Comparison of ENCODE assay signal across 8 cellular contexts in the genomic region with DNA sequence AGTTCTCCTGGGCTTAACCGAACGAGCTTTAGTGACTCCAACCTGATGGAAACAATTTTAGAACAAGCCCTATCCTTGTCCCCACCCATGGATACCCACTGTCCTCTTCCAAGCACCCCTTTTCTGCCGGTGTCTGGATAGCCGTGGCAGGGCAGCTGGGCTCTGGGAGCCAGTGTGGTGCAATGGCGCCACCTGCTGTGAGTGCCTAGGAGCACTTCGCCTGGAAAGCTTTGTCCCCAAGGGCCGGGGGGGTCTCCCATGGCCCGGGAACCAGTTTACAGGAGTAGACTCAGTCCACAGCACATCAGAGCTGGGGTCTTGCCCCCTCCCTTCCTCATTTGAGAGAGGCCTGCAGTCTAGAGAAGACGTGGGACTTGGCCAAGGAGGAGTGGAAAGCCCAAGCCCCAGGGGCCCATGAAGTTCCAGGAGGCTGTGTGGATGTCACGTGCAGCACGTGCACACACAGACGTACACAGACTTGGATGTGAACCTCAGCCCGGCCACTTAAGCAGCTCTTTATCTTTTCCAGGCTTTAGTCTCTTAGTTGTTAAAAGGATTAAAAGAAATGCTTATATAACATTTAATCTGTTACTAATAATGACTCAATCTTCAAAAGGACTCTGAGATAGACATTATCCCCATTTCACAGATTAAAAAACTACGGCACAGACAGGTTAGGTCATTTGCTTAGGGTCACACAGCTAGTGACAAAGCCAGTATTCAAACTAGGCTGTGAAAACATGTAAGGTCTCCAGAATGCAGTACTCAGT. TPM values are rescaled to one million over a fixed set of nuclear protein-coding genes. Genes with fewer than 3 reads are reported as not detected.
DNase-seq lines count a peak whose midpoint lies in the region; ATAC-seq and TF ChIP-seq lines count a peak whose summit lies in the region.

No MANE protein-coding gene starts in this region.

- TF ChIP-seq POLR2A in esophagus squamous epithelium (IDR thresholded peaks at IDR 0.05), result no peak

- H3K4me3 ChIP-seq in esophagus squamous epithelium (no peak overlapping the region), upper lobe of right lung (no peak overlapping the region)
- no peak overlapping the region for H3K4me3 ChIP-seq in naive thymus-derived CD4-positive, alpha-beta T cell (ENCODE audit: low read length)

- H3K27me3 Mint-ChIP-seq in naive thymus-derived CD4-positive, alpha-beta T cell, result peaks cover 0 to 8% (median 0%) of the 10 kb centered on the region in 5 donors

- peak overlapping the region in 5 of 9 donors; percentile 23 to 80 (median 40) for H3K27ac Mint-ChIP-seq in naive thymus-derived CD4-positive, alpha-beta T cell

- no peaks in the 10 kb centered on the region for H3K9me3 ChIP-seq in esophagus squamous epithelium
- no peaks in the 10 kb centered on the region for H3K9me3 ChIP-seq in naive thymus-derived CD4-positive, alpha-beta T cell (ENCODE audit: control insufficient read depth in 2 of 3, low read length in 3 of 3)
- no peaks in the 10 kb centered on the region for H3K9me3 ChIP-seq in upper lobe of right lung

- H3K27ac ChIP-seq in esophagus squamous epithelium (no peak overlapping the region), upper lobe of right lung (no peak overlapping the region)
- no peak overlapping the region for H3K27ac ChIP-seq in naive thymus-derived CD4-positive, alpha-beta T cell (ENCODE audit: low read depth, low read length)

- H3K27me3 ChIP-seq in esophagus squamous epithelium (no peaks in the 10 kb centered on the region), upper lobe of right lung (no peaks in the 10 kb centered on the region)
- H3K27me3 ChIP-seq in naive thymus-derived CD4-positive, alpha-beta T cell (ENCODE audit: control insufficient read depth in 2 of 2, insufficient read depth in 2 of 2, low read length in 2 of 2), result no peaks in the 10 kb centered on the region

- H3K36me3 ChIP-seq in esophagus squamous epithelium, result peaks cover 0 to 61% (median 0%) of the 10 kb centered on the region in 3 donors
- H3K36me3 ChIP-seq in naive thymus-derived CD4-positive, alpha-beta T cell (ENCODE audit: control insufficient read depth in 2 of 3, insufficient read depth in 3 of 3, low read length in 3 of 3), result peaks cover 0 to 54% (median 4%) of the 10 kb centered on the region in 3 experiments
- H3K36me3 ChIP-seq in upper lobe of right lung, result peaks cover 28% of the 10 kb centered on the region

- peaks cover 19 to 33% (median 27%) of the 10 kb centered on the region in 7 donors for H3K4me1 Mint-ChIP-seq in naive thymus-derived CD4-positive, alpha-beta T cell

- CTCF ChIA-PET in naive thymus-derived CD4-positive, alpha-beta T cell (lab: Charles Lee), result interaction anchor here (0.7 to 2.1 kb wide), 9 partner anchors 13 to 335 kb away, joined by 3 to 12 read pairs (median 3); no protein-coding TSS in a partner anchor

- H3K4me1 ChIP-seq in esophagus squamous epithelium, result peaks cover 0 to 20% (median 6%) of the 10 kb centered on the region in 3 donors
- no peaks in the 10 kb centered on the region for H3K4me1 ChIP-seq in naive thymus-derived CD4-positive, alpha-beta T cell (ENCODE audit: control insufficient read depth in 2 of 2, insufficient read depth in 2 of 2, low read length in 2 of 2)
- H3K4me1 ChIP-seq in upper lobe of right lung, result no peaks in the 10 kb centered on the region

- peak; percentile 16 for DNase-seq in activated CD4-positive, CD25-positive, alpha-beta regulatory T cell treated with anti-CD3 and anti-CD28 coated beads, Interleukin-2, amount 50 U/mL, for 16 hours (ENCODE audit: low read depth, low spot score)
- no peak for DNase-seq in activated CD4-positive, CD25-positive, alpha-beta regulatory T cell (lab: John Stamatoyannopoulos, UW)
- DNase-seq in NCI-H2227 (lab: John Stamatoyannopoulos, UW; ENCODE audit: unreplicated experiment) (peak; percentile 87), esophagus squamous epithelium (lab: John Stamatoyannopoulos, UW) (no peak), upper lobe of right lung (no peak)
- peak; percentile 79 for DNase-seq in activated CD8-positive, alpha-beta memory T cell treated with anti-CD3 and anti-CD28 coated beads, Interleukin-2, amount 50 U/mL, for 48 hours
- peak in 7 of 9 donors; percentile 30 to 57 (median 39) for DNase-seq in naive thymus-derived CD4-positive, alpha-beta T cell

- peak; percentile 50 to 82 (median 71) for TF ChIP-seq CTCF in esophagus squamous epithelium (IDR thresholded peaks at IDR 0.05)
- peak; percentile 64 for TF ChIP-seq CTCF in upper lobe of right lung (IDR thresholded peaks at IDR 0.05)

- ATAC-seq in naive thymus-derived CD4-positive, alpha-beta T cell, result peak; percentile 68
- ATAC-seq in upper lobe of right lung, result peak; percentile 66
- no peak for ATAC-seq in HG02642 (IDR thresholded peaks at IDR 0.05; ENCODE audit: poor library complexity, unreplicated experiment)

- POLR2A ChIA-PET in naive thymus-derived CD4-positive, alpha-beta T cell (lab: Charles Lee), result interaction anchor here (0.7 to 3.4 kb wide), 6 partner anchors 10 to 59 kb away, joined by 3 to 12 read pairs (median 4); no protein-coding TSS in a partner anchor

- H3K9me3 Mint-ChIP-seq in naive thymus-derived CD4-positive, alpha-beta T cell, result peaks cover 0 to 6% (median 0%) of the 10 kb centered on the region in 11 donors

- 19 to 32% methylated on average over 8 to 9 of the region's 14 CpGs for WGBS in esophagus squamous epithelium, 2 donors

- intact Hi-C loops in esophagus squamous epithelium (cut with DNase I) (loop anchor here (10.0 kb wide), 1 partner anchor 214 kb away; no protein-coding TSS in a partner anchor), upper lobe of right lung (cut with DNase I) (no loop called here)
- intact Hi-C loops in naive thymus-derived CD4-positive, alpha-beta T cell (cut with micrococcal nuclease), result loop anchor here (1.0 to 10.0 kb wide), 3 partner anchors 42 to 327 kb away; no protein-coding TSS in a partner anchor

- H3K36me3 Mint-ChIP-seq in naive thymus-derived CD4-positive, alpha-beta T cell, result peaks cover 0 to 26% (median 6%) of the 10 kb centered on the region in 5 donors

- no peak overlapping the region for H3K4me3 Mint-ChIP-seq in naive thymus-derived CD4-positive, alpha-beta T cell

RNA-seq across cellular contexts. Expression of a gene that starts 40.9 kb away (rescaled TPM):
- 1 to 10 TPM in 2 of 4 donors, under 1 TPM in 2; 0.11 to 2.3 (median 0.76) TPM for total RNA-seq in esophagus squamous epithelium
- not detected for total RNA-seq in naive thymus-derived CD4-positive, alpha-beta T cell
- not detected for polyA plus RNA-seq in naive thymus-derived CD4-positive, alpha-beta T cell
- total RNA-seq in upper lobe of right lung, result 0.46 TPM

RNA-seq across cellular contexts. Expression of a gene that starts 57.3 kb away (rescaled TPM):
- 10 to 100 TPM; 27.5 to 38.0 (median 37.0) TPM for total RNA-seq in esophagus squamous epithelium
- 100 to 1,000 TPM in 1 of 5 experiments, 10 to 100 TPM in 4; 50.8 to 104 (median 52.3) TPM for total RNA-seq in naive thymus-derived CD4-positive, alpha-beta T cell
- 10 to 100 TPM; 35.6 to 67.4 TPM for polyA plus RNA-seq in naive thymus-derived CD4-positive, alpha-beta T cell
- total RNA-seq in upper lobe of right lung, result 57.0 TPM

Comparison
In these comparisons a context has a peak if more than half of its experiments do, and no peak if none do; other contexts are left out.
1. DNase-seq: peak in activated CD4-positive, CD25-positive, alpha-beta regulatory T cell treated with anti-CD3 and anti-CD28 coated beads, Interleukin-2, amount 50 U/mL, for 16 hours (single experiment), NCI-H2227 (single experiment), activated CD8-positive, alpha-beta memory T cell treated with anti-CD3 and anti-CD28 coated beads, Interleukin-2, amount 50 U/mL, for 48 hours (single experiment) and naive thymus-derived CD4-positive, alpha-beta T cell (7 of 9); none in activated CD4-positive, CD25-positive, alpha-beta regulatory T cell (0 of 4), esophagus squamous epithelium (single experiment) and upper lobe of right lung (single experiment).